In the genomic region with DNA sequence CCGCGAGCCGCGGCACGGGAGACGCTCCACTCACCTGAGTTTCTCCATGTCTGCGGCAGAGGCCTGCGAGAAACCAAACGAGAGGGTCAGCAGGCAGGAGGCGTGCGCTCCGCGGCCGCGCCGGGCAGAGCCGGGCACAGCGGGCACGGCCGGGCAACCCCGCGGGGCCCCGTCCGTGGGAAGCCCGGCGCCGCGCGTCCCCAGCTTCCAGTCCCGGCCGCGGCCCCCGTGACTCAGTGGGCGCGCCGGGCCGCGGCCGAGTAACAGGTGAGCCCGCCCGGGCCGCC, we compare ENCODE assay signal across 12 cellular contexts. TPM values are rescaled to one million over a fixed set of nuclear protein-coding genes. Genes with fewer than 3 reads are reported as not detected.
DNase-seq lines count a peak whose midpoint lies in the region; ATAC-seq and TF ChIP-seq lines count a peak whose summit lies in the region.
"Had no signal": no experiment of that assay in that cellular context is flagged by ENCODE, and none has a peak within 500 bp of the region (broad histone marks: within the 10 kb centered on the region; RNA-seq: fewer than 3 reads in every experiment).

No MANE protein-coding gene starts in this region.

- peaks cover 9% of the 10 kb centered on the region for H3K79me2 ChIP-seq in parathyroid adenoma

- H3K4me3 ChIP-seq in A673 (ENCODE audit: low read depth, low read length, poor library complexity, severe bottlenecking) (peak overlapping the region; percentile 34), HUES64 (ENCODE audit: low read length) (peak overlapping the region; percentile 63), esophagus (ENCODE audit: low read depth in 1 of 2, low read length in 2 of 2) (peak overlapping the region; percentile 34 to 47), parathyroid adenoma (ENCODE audit: low read depth, low read length) (peak overlapping the region; percentile 74)

- H3K4me2 ChIP-seq in parathyroid adenoma (ENCODE audit: low read length), result peak overlapping the region; percentile 91

- CTCF ChIA-PET in A673 (lab: Charles Lee), result no interaction called here

- DNase-seq in A673 (ENCODE audit: low spot score) (no peak), dedifferentiated amniotic fluid mesenchymal stem cell (ENCODE audit: extremely low spot score) (no peak), NCI-H146 treated with DMSO at 0.1 percent for 48 hours (lab: John Stamatoyannopoulos, UW; ENCODE audit: unreplicated experiment) (no peak), cerebellum (ENCODE audit: low spot score) (no peak)
- DNase-seq: activated CD8-positive, alpha-beta memory T cell treated with anti-CD3 and anti-CD28 coated beads, Interleukin-2, amount 50 U/mL, for 4 hours; brain microvascular endothelial cell; CD4-positive, CD25-positive, alpha-beta regulatory T cell; right lobe of liver had no signal

- intact Hi-C loops in A673 (cut with micrococcal nuclease; ENCODE audit: unreplicated experiment), result no loop called here

- H3K36me3 ChIP-seq in A673 (ENCODE audit: insufficient read depth, low read length, poor library complexity, severe bottlenecking) (no peaks in the 10 kb centered on the region), HUES64 (ENCODE audit: insufficient read depth, low read length) (no peaks in the 10 kb centered on the region), esophagus (ENCODE audit: control insufficient read depth in 2 of 2, insufficient read depth in 2 of 2, low read length in 1 of 2) (no peaks in the 10 kb centered on the region), parathyroid adenoma (ENCODE audit: control insufficient read depth, insufficient read depth, low read length) (no peaks in the 10 kb centered on the region)
- H3K36me3 ChIP-seq: brain microvascular endothelial cell, right lobe of liver had no signal

- H3K27me3 ChIP-seq in A673 (replicated peaks; ENCODE audit: insufficient read depth, low read depth, low read length, poor library complexity), result peaks cover 45% of the 10 kb centered on the region
- H3K27me3 ChIP-seq in HUES64 (ENCODE audit: insufficient read depth, low read length), result peaks cover 70% of the 10 kb centered on the region
- peaks cover 5 to 23% of the 10 kb centered on the region in 2 donors for H3K27me3 ChIP-seq in esophagus (ENCODE audit: control insufficient read depth in 1 of 2, insufficient read depth in 2 of 2, low read length in 2 of 2)
- no peaks in the 10 kb centered on the region for H3K27me3 ChIP-seq in parathyroid adenoma (ENCODE audit: control insufficient read depth, insufficient read depth, low read length)

- TF ChIP-seq CTCF in A673 (conservative IDR thresholded peaks at IDR 0.05; ENCODE audit: low read depth, low read length) (no peak), parathyroid adenoma (IDR thresholded peaks at IDR 0.05) (no peak)

- H3K9me3 ChIP-seq in A673 (ENCODE audit: low read depth, low read length, poor library complexity, severe bottlenecking) (no peaks in the 10 kb centered on the region), HUES64 (ENCODE audit: insufficient read depth, low read depth, low read length) (no peaks in the 10 kb centered on the region), esophagus (ENCODE audit: control insufficient read depth in 2 of 2, insufficient read depth in 1 of 2, low read depth in 1 of 2, low read length in 1 of 2) (no peaks in the 10 kb centered on the region), parathyroid adenoma (ENCODE audit: control insufficient read depth, low read length) (no peaks in the 10 kb centered on the region)
- H3K9me3 ChIP-seq: right lobe of liver had no signal

- POLR2A ChIA-PET in A673 (lab: Charles Lee; ENCODE audit: low non-redundant PET), result no interaction called here

- no peak for ATAC-seq in GM18511 (IDR thresholded peaks at IDR 0.05; ENCODE audit: unreplicated experiment)
- ATAC-seq: right lobe of liver had no signal

- under 1% methylated on average over 42 of the region's 42 CpGs for WGBS in HUES64
- WGBS in esophagus, 2 donors, result 1% methylated on average over 39 to 42 of the region's 42 CpGs

- H3K9ac ChIP-seq in HUES64 (ENCODE audit: low read depth, low read length), result no peak overlapping the region
- no peak overlapping the region for H3K9ac ChIP-seq in parathyroid adenoma

- H3K27ac ChIP-seq in A673 (ENCODE audit: low read depth, low read length, poor library complexity, severe bottlenecking), result no peak overlapping the region
- H3K27ac ChIP-seq in HUES64 (ENCODE audit: low read depth, low read length), result no peak overlapping the region
- H3K27ac ChIP-seq in esophagus (ENCODE audit: low read depth in 2 of 2, low read length in 1 of 2), result no peak overlapping the region
- no peak overlapping the region for H3K27ac ChIP-seq in parathyroid adenoma
- H3K27ac ChIP-seq: brain microvascular endothelial cell, right lobe of liver had no signal

- BruUV-seq in A673 (replicated peaks; lab: Mats Ljungman, UMichigan), result no TSS peak

- H2AFZ ChIP-seq in parathyroid adenoma, result peak overlapping the region; percentile 79

- peaks cover 7% of the 10 kb centered on the region for H3K4me1 ChIP-seq in A673 (ENCODE audit: insufficient read depth, low read length, poor library complexity, severe bottlenecking)
- H3K4me1 ChIP-seq in HUES64 (ENCODE audit: insufficient read depth, low read length), result peaks cover 7% of the 10 kb centered on the region
- peaks cover 6 to 10% of the 10 kb centered on the region in 2 donors for H3K4me1 ChIP-seq in esophagus (ENCODE audit: control insufficient read depth in 2 of 2, insufficient read depth in 2 of 2, low read length in 1 of 2)
- H3K4me1 ChIP-seq in parathyroid adenoma, result peaks cover 5% of the 10 kb centered on the region

RNA-seq across cellular contexts. Expression of a gene that starts 19.4 kb away (rescaled TPM):
- total RNA-seq in A673 (2021), result 0.84 and 1.3 TPM in 2 replicates
- polyA plus RNA-seq in HUES64 (2013, experiment 1 of 2), result 0.95 TPM
- polyA plus RNA-seq in HUES64 (2013, experiment 2 of 2), result 1.7 TPM
- polyA plus RNA-seq in esophagus, result under 1 TPM; 0.28 to 0.88 TPM
- total RNA-seq in cerebellum, result 6.0 TPM
